Comparison of ENCODE assay signal across 1 cellular context in the genomic region with DNA sequence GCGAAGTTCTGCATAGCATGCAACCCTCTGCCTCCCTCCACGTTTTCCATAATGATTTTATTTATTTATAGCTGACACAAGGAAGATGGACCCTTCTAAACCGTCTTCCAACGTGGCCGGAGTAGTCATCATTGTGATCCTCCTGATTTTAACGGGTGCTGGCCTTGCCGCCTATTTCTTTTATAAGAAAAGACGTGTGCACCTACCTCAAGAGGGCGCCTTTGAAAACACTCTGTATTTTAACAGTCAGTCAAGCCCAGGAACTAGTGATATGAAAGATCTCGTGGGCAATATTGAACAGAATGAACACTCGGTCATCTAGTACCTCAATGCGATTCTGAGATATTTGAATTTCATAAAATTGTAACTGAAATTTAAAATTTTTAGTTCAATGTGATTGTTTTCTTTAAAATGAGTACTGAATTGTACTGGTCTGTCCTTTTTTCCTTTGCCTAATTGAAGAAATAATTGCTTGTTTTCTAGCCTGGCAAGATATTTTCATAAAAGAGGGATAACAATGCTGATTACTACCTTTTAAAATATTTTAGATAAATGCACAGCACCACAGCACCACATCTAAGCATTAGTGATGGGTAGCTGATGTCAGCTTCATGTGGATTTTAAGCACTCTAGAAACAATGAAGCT.
TF ChIP-seq lines count a peak whose summit lies in the region.

No MANE protein-coding gene starts in this region.

TF ChIP-seq in HepG2, 621 proteins besides CTCF, POLR2A, EP300 and RAD21 (continued from another document):
- TF ChIP-seq, protein P1, sequence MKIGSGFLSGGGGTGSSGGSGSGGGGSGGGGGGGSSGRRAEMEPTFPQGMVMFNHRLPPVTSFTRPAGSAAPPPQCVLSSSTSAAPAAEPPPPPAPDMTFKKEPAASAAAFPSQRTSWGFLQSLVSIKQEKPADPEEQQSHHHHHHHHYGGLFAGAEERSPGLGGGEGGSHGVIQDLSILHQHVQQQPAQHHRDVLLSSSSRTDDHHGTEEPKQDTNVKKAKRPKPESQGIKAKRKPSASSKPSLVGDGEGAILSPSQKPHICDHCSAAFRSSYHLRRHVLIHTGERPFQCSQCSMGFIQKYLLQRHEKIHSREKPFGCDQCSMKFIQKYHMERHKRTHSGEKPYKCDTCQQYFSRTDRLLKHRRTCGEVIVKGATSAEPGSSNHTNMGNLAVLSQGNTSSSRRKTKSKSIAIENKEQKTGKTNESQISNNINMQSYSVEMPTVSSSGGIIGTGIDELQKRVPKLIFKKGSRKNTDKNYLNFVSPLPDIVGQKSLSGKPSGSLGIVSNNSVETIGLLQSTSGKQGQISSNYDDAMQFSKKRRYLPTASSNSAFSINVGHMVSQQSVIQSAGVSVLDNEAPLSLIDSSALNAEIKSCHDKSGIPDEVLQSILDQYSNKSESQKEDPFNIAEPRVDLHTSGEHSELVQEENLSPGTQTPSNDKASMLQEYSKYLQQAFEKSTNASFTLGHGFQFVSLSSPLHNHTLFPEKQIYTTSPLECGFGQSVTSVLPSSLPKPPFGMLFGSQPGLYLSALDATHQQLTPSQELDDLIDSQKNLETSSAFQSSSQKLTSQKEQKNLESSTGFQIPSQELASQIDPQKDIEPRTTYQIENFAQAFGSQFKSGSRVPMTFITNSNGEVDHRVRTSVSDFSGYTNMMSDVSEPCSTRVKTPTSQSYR (CRISPR knock-in tag; IDR thresholded peaks at IDR 0.05; ENCODE audit: borderline replicate concordance): no peak
- TF ChIP-seq RBAK (CRISPR knock-in tag; IDR thresholded peaks at IDR 0.05) (no peak), ZNF3 (CRISPR knock-in tag; IDR thresholded peaks at IDR 0.05) (peak; percentile 62; the same call in 1 of the 2 replicates), ZNF678 (CRISPR knock-in tag; IDR thresholded peaks at IDR 0.05) (no peak), TRIM24 (CRISPR knock-in tag; IDR thresholded peaks at IDR 0.05) (no peak), ZNF747 (CRISPR knock-in tag; IDR thresholded peaks at IDR 0.05; ENCODE audit: borderline replicate concordance) (no peak), PPARG (CRISPR knock-in tag; conservative IDR thresholded peaks at IDR 0.05) (no peak), REPIN1 (CRISPR knock-in tag; IDR thresholded peaks at IDR 0.05; ENCODE audit: borderline replicate concordance, low read depth) (no peak), SMC3 (IDR thresholded peaks at IDR 0.05; ENCODE audit: low read length) (peak; percentile 34; the same call in 1 of the 2 replicates), ZNF350 (CRISPR knock-in tag; IDR thresholded peaks at IDR 0.05; ENCODE audit: borderline replicate concordance, low read depth) (no peak), EZH2 (conservative IDR thresholded peaks at IDR 0.05; ENCODE audit: low read depth, low read length) (no peak), ZBTB7B (CRISPR knock-in tag; IDR thresholded peaks at IDR 0.05) (no peak), STAG1 (CRISPR knock-in tag; IDR thresholded peaks at IDR 0.05) (peak; percentile 54)
- TF ChIP-seq, protein P2, sequence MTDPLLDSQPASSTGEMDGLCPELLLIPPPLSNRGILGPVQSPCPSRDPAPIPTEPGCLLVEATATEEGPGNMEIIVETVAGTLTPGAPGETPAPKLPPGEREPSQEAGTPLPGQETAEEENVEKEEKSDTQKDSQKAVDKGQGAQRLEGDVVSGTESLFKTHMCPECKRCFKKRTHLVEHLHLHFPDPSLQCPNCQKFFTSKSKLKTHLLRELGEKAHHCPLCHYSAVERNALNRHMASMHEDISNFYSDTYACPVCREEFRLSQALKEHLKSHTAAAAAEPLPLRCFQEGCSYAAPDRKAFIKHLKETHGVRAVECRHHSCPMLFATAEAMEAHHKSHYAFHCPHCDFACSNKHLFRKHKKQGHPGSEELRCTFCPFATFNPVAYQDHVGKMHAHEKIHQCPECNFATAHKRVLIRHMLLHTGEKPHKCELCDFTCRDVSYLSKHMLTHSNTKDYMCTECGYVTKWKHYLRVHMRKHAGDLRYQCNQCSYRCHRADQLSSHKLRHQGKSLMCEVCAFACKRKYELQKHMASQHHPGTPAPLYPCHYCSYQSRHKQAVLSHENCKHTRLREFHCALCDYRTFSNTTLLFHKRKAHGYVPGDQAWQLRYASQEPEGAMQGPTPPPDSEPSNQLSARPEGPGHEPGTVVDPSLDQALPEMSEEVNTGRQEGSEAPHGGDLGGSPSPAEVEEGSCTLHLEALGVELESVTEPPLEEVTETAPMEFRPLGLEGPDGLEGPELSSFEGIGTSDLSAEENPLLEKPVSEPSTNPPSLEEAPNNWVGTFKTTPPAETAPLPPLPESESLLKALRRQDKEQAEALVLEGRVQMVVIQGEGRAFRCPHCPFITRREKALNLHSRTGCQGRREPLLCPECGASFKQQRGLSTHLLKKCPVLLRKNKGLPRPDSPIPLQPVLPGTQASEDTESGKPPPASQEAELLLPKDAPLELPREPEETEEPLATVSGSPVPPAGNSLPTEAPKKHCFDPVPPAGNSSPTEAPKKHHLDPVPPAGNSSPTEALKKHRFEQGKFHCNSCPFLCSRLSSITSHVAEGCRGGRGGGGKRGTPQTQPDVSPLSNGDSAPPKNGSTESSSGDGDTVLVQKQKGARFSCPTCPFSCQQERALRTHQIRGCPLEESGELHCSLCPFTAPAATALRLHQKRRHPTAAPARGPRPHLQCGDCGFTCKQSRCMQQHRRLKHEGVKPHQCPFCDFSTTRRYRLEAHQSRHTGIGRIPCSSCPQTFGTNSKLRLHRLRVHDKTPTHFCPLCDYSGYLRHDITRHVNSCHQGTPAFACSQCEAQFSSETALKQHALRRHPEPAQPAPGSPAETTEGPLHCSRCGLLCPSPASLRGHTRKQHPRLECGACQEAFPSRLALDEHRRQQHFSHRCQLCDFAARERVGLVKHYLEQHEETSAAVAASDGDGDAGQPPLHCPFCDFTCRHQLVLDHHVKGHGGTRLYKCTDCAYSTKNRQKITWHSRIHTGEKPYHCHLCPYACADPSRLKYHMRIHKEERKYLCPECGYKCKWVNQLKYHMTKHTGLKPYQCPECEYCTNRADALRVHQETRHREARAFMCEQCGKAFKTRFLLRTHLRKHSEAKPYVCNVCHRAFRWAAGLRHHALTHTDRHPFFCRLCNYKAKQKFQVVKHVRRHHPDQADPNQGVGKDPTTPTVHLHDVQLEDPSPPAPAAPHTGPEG (CRISPR knock-in tag; IDR thresholded peaks at IDR 0.05): no peak
- TF ChIP-seq, protein P3, sequence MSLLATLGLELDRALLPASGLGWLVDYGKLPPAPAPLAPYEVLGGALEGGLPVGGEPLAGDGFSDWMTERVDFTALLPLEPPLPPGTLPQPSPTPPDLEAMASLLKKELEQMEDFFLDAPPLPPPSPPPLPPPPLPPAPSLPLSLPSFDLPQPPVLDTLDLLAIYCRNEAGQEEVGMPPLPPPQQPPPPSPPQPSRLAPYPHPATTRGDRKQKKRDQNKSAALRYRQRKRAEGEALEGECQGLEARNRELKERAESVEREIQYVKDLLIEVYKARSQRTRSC (CRISPR knock-in tag; IDR thresholded peaks at IDR 0.05; ENCODE audit: low read depth): no peak
- TF ChIP-seq, protein P4, sequence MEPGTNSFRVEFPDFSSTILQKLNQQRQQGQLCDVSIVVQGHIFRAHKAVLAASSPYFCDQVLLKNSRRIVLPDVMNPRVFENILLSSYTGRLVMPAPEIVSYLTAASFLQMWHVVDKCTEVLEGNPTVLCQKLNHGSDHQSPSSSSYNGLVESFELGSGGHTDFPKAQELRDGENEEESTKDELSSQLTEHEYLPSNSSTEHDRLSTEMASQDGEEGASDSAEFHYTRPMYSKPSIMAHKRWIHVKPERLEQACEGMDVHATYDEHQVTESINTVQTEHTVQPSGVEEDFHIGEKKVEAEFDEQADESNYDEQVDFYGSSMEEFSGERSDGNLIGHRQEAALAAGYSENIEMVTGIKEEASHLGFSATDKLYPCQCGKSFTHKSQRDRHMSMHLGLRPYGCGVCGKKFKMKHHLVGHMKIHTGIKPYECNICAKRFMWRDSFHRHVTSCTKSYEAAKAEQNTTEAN (CRISPR knock-in tag; conservative IDR thresholded peaks at IDR 0.05): no peak
- TF ChIP-seq, protein P5, sequence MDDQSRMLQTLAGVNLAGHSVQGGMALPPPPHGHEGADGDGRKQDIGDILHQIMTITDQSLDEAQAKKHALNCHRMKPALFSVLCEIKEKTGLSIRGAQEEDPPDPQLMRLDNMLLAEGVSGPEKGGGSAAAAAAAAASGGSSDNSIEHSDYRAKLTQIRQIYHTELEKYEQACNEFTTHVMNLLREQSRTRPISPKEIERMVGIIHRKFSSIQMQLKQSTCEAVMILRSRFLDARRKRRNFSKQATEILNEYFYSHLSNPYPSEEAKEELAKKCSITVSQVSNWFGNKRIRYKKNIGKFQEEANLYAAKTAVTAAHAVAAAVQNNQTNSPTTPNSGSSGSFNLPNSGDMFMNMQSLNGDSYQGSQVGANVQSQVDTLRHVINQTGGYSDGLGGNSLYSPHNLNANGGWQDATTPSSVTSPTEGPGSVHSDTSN (CRISPR knock-in tag; IDR thresholded peaks at IDR 0.05; ENCODE audit: borderline replicate concordance): no peak
